8 cellular contexts compared by ENCODE assay signal in genomic region chr16:275041-275621, GRCh38. TPM values are rescaled to one million over a fixed set of nuclear protein-coding genes. Genes with fewer than 3 reads are reported as not detected.
DNase-seq lines count a peak whose midpoint lies in the region; ATAC-seq and TF ChIP-seq lines count a peak whose summit lies in the region.

No MANE protein-coding gene starts in this region.

- no peaks in the 10 kb centered on the region for H3K79me2 ChIP-seq in osteoblast (ENCODE audit: insufficient read depth, low read length)

- H3K36me3 ChIP-seq in esophagus squamous epithelium (no peaks in the 10 kb centered on the region), osteoblast (ENCODE audit: insufficient read depth, low read length) (no peaks in the 10 kb centered on the region)

- peak; percentile 30 for DNase-seq in COLO668 (lab: John Stamatoyannopoulos, UW; ENCODE audit: unreplicated experiment)
- DNase-seq in RKO (ENCODE audit: low spot score) = peak; percentile 55
- DNase-seq in esophagus squamous epithelium (lab: John Stamatoyannopoulos, UW) = no peak
- DNase-seq in osteoblast (ENCODE audit: insufficient read length, low spot score, missing footprints) = peak; percentile 94
- DNase-seq in hippocampal formation (lab: John Stamatoyannopoulos, UW) = no peak
- DNase-seq in NCI-H2196 (lab: John Stamatoyannopoulos, UW; ENCODE audit: unreplicated experiment) = no peak
- no peak for DNase-seq in MV-4-11 (lab: John Stamatoyannopoulos, UW)

- WGBS in esophagus squamous epithelium, 2 donors = 7% methylated on average over 10 of the region's 54 CpGs; no CpG with 5 or more reads in 1 of the 2 donors

- no peak for TF ChIP-seq POLR2A in esophagus squamous epithelium (IDR thresholded peaks at IDR 0.05)

- TF ChIP-seq CTCF in esophagus squamous epithelium (IDR thresholded peaks at IDR 0.05) (no peak), osteoblast (IDR thresholded peaks at IDR 0.05; ENCODE audit: extremely low read depth, low read depth, low read length) (no peak)

- intact Hi-C loops in esophagus squamous epithelium (cut with DNase I) = no loop called here

- peaks cover 0 to 68% (median 3%) of the 10 kb centered on the region in 4 donors for H3K27me3 ChIP-seq in esophagus squamous epithelium
- peaks cover 25% of the 10 kb centered on the region for H3K27me3 ChIP-seq in osteoblast (ENCODE audit: insufficient read depth, low read length)

- H3K9me3 ChIP-seq in esophagus squamous epithelium (no peaks in the 10 kb centered on the region), osteoblast (ENCODE audit: low read depth, low read length) (no peaks in the 10 kb centered on the region)

- no peak overlapping the region for H3K4me2 ChIP-seq in osteoblast (ENCODE audit: insufficient read depth, low read length)

- no peak overlapping the region for H2AFZ ChIP-seq in osteoblast (ENCODE audit: low read length)

- H3K4me1 ChIP-seq in esophagus squamous epithelium (peaks cover 11 to 50% (median 28%) of the 10 kb centered on the region in 3 donors), osteoblast (ENCODE audit: insufficient read depth, low read length) (no peaks in the 10 kb centered on the region)

- ATAC-seq in GM18502 (IDR thresholded peaks at IDR 0.05; ENCODE audit: poor library complexity, unreplicated experiment) = no peak

- H3K4me3 ChIP-seq in esophagus squamous epithelium (peak overlapping the region; percentile 28 to 65 (median 46)), osteoblast (ENCODE audit: insufficient read depth, low read length) (no peak overlapping the region)

- H3K27ac ChIP-seq in esophagus squamous epithelium = peak overlapping the region in 1 of 4 donors; percentile 46
- no peak overlapping the region for H3K27ac ChIP-seq in osteoblast (ENCODE audit: low read depth, low read length)

- H4K20me1 ChIP-seq in osteoblast (ENCODE audit: insufficient read depth, low read length) = no peaks in the 10 kb centered on the region

RNA-seq across cellular contexts. Expression of gene RGS11, which starts 0.6 kb away (rescaled TPM):
- 1 to 10 TPM in 3 of 4 donors, under 1 TPM in 1; 0.88 to 4.8 (median 2.6) TPM for total RNA-seq in esophagus squamous epithelium
- 0.36 and 0.59 TPM in 2 replicates for total RNA-seq in osteoblast

RNA-seq across cellular contexts. Expression of gene ARHGDIG, which starts 5.3 kb away (rescaled TPM):
- not detected for total RNA-seq in esophagus squamous epithelium
- not detected in 2 replicates for total RNA-seq in osteoblast

RNA-seq across cellular contexts. Expression of gene PDIA2, which starts 7.8 kb away (rescaled TPM):
- not detected for total RNA-seq in esophagus squamous epithelium
- total RNA-seq in osteoblast = not detected in 2 replicates

RNA-seq across cellular contexts. Expression of gene FAM234A, which starts 40.5 kb away (rescaled TPM):
- total RNA-seq in esophagus squamous epithelium (100 to 1,000 TPM in 1 of 4 donors, 10 to 100 TPM in 3; 16.5 to 147 (median 60.0) TPM), osteoblast (86.0 and 113 TPM in 2 replicates)

RNA-seq across cellular contexts. Expression of gene LUC7L, which starts 45.9 kb away (rescaled TPM):
- total RNA-seq in esophagus squamous epithelium (10 to 100 TPM; 33.5 to 74.2 (median 46.5) TPM), osteoblast (44.8 and 46.0 TPM in 2 replicates)

Comparison
In these comparisons a context has a peak if more than half of its experiments do, and no peak if none do; other contexts are left out.
1. DNase-seq: peak in COLO668 (single experiment), RKO (single experiment) and osteoblast (single experiment); none in esophagus squamous epithelium (single experiment), hippocampal formation (0 of 2), NCI-H2196 (single experiment) and MV-4-11 (single experiment).